8 cellular contexts compared by ENCODE assay signal in the genomic region with DNA sequence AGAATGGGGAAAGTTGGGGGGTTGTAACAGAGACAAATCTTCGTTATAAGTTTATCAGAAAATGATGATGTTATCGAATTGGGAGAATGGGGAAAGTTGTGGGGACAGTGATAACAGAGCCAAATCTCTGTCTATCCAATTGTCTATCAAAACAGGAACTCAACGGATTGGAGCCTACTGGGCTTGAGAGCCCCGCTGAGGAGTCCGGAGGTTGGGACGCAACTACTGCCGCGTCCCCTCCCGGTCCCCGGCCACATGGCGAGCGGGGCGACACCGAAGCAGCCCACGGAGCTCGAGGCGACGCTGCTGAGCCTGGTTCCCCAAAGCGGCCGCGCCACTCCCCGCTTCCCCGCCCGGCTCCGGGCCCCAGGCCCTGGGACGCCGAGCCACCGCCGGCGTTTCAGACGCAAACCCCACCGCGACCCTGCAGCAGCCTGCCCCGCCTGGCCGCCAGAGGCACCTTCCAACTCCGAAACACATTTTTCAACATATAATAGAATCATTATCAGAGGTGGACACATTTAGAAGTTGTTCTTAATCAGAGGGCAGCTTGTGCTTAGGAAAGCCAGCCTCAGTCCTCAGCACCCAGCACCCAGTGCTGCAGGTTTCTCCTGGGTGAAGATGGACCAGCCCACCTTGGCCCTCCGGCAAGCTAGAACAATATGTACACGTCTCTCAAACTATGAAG. TPM values are rescaled to one million over a fixed set of nuclear protein-coding genes. Genes with fewer than 3 reads are reported as not detected.
DNase-seq lines count a peak whose midpoint lies in the region; ATAC-seq and TF ChIP-seq lines count a peak whose summit lies in the region.

No MANE protein-coding gene starts in this region.

- H3K9me3 ChIP-seq in heart right ventricle = no peaks in the 10 kb centered on the region
- H3K9me3 ChIP-seq in skeletal muscle satellite cell (replicated peaks; ENCODE audit: low read length) = no peaks in the 10 kb centered on the region

- 5 to 6% methylated on average over 36 to 38 of the region's 38 CpGs for WGBS in heart right ventricle, 2 donors

- peak overlapping the region in 9 of 10 donors; percentile 25 to 57 (median 47) for H3K4me3 ChIP-seq in heart right ventricle
- H3K4me3 ChIP-seq in skeletal muscle satellite cell (ENCODE audit: low read length) = no peak overlapping the region

- H3K27me3 ChIP-seq in heart right ventricle = peaks cover 0 to 21% (median 0%) of the 10 kb centered on the region in 7 donors
- no peaks in the 10 kb centered on the region for H3K27me3 ChIP-seq in skeletal muscle satellite cell (ENCODE audit: control insufficient read depth, insufficient read depth, low read length)

- intact Hi-C loops in heart right ventricle (cut with DNase I) = loop anchor here in 3 of 10 donors (2.0 to 10.0 kb wide), 3 partner anchors 19 to 125 kb away; no protein-coding TSS in a partner anchor

- H3K4me1 ChIP-seq in heart right ventricle (peaks cover 0 to 45% (median 20%) of the 10 kb centered on the region in 9 donors), skeletal muscle satellite cell (ENCODE audit: control insufficient read depth, insufficient read depth, low read length) (peaks cover 48% of the 10 kb centered on the region)

- TF ChIP-seq CTCF in heart right ventricle (IDR thresholded peaks at IDR 0.05) = peak in 3 of 9 donors; percentile 12 to 25 (median 17)

- H3K27ac ChIP-seq in heart right ventricle = peak overlapping the region in 8 of 10 donors; percentile 14 to 89 (median 66)

- peak; percentile 52 to 78 (median 72) for ATAC-seq in heart right ventricle

- H3K4me2 ChIP-seq in skeletal muscle satellite cell (ENCODE audit: low read length) = peak overlapping the region; percentile 70

- DNase-seq in stimulated activated CD4-positive, alpha-beta T cell treated with anti-CD3 and anti-CD28 coated beads, Interleukin-15, amount 100 ng/mL, for 24 hours = peak; percentile 34
- DNase-seq in stimulated activated CD4-positive, alpha-beta T cell treated with anti-CD3 and anti-CD28 coated beads, Interleukin-1b, Interleukin-23, amount 100 ng/mL, for 48 hours = no peak
- DNase-seq in activated T-cell treated with anti-CD3 and anti-CD28 coated beads, Interleukin-2, amount 50 U/mL, for 48 hours = peak; percentile 42 to 54
- DNase-seq in heart right ventricle = peak; percentile 6 to 33
- no peak for DNase-seq in H4 (ENCODE audit: low spot score)
- DNase-seq in NCI-H1694 (lab: John Stamatoyannopoulos, UW) = no peak
- no peak for DNase-seq in NCI-H1092 (lab: John Stamatoyannopoulos, UW)

- peak overlapping the region; percentile 44 for H3K9ac ChIP-seq in skeletal muscle satellite cell (ENCODE audit: low read depth, low read length)

- H3K36me3 ChIP-seq in heart right ventricle (no peaks in the 10 kb centered on the region), skeletal muscle satellite cell (ENCODE audit: insufficient read depth, low read length) (no peaks in the 10 kb centered on the region)

RNA-seq across cellular contexts. Expression of a gene that starts 13.8 kb away (rescaled TPM):
- total RNA-seq in heart right ventricle = 10 to 100 TPM; 15.2 to 32.7 (median 22.4) TPM
- polyA plus RNA-seq in heart right ventricle = 10 to 100 TPM; 18.8 to 21.6 TPM
- 20.1 and 25.3 TPM in 2 replicates for total RNA-seq in skeletal muscle satellite cell (2012; rRNA removed)
- total RNA-seq in H4 (2014; rRNA removed; shearing (Covaris generic)) = 15.4 and 19.6 TPM in 2 replicates

RNA-seq across cellular contexts. Expression of a gene that starts 43.4 kb away (rescaled TPM):
- total RNA-seq in heart right ventricle = 10 to 100 TPM; 10.8 to 19.6 (median 15.0) TPM
- polyA plus RNA-seq in heart right ventricle = 10 to 100 TPM; 20.2 to 34.3 TPM
- total RNA-seq in skeletal muscle satellite cell (2012; rRNA removed) = 27.1 and 28.1 TPM in 2 replicates
- 56.8 and 85.4 TPM in 2 replicates for total RNA-seq in H4 (2014; rRNA removed; shearing (Covaris generic))

Comparison
In these comparisons a context has a peak if more than half of its experiments do, and no peak if none do; other contexts are left out.
1. DNase-seq: peak in stimulated activated CD4-positive, alpha-beta T cell treated with anti-CD3 and anti-CD28 coated beads, Interleukin-15, amount 100 ng/mL, for 24 hours (single experiment), activated T-cell treated with anti-CD3 and anti-CD28 coated beads, Interleukin-2, amount 50 U/mL, for 48 hours (2 of 2) and heart right ventricle (2 of 2); none in stimulated activated CD4-positive, alpha-beta T cell treated with anti-CD3 and anti-CD28 coated beads, Interleukin-1b, Interleukin-23, amount 100 ng/mL, for 48 hours (single experiment), H4 (single experiment), NCI-H1694 (single experiment) and NCI-H1092 (single experiment).